26 cellular contexts compared by ENCODE assay signal in genomic region chr5:62684310-62684709, GRCh38.
"Had no signal": no experiment of that assay in that cellular context is flagged by ENCODE, and none has a peak within 500 bp of the region (broad histone marks: within the 10 kb centered on the region; RNA-seq: fewer than 3 reads in every experiment).

No MANE protein-coding gene starts in this region.

- H3K4me2 ChIP-seq: hepatocyte had no signal

- DNase-seq: dermis blood vessel endothelial cell; dorsolateral prefrontal cortex; effector CD4-positive, alpha-beta T cell; effector memory CD4-positive, alpha-beta T cell; erythroblast; foreskin keratinocyte; heart left ventricle; hypothalamus; immature natural killer cell; islet precursor cell; kidney; kidney glomerular epithelial cell; left colon; left lung; left ventricle myocardium superior; lower lobe of right lung; mesendoderm; midbrain had no signal

- FAIRE-seq: colon, endothelial cell of umbilical vein, frontal cortex, kidney had no signal

- ATAC-seq: foreskin keratinocyte, gastroesophageal sphincter, heart left ventricle, left colon, left lung, left ventricle myocardium superior, lower lobe of right lung had no signal

- H2AFZ ChIP-seq: hepatocyte had no signal

- H3K36me3 ChIP-seq: esophagus muscularis mucosa, gastroesophageal sphincter, heart left ventricle, left lung, lower lobe of right lung had no signal

- H3K27ac ChIP-seq: coronary artery, dorsolateral prefrontal cortex, epithelial cell of prostate, esophagus muscularis mucosa, foreskin keratinocyte, gastroesophageal sphincter, heart left ventricle, hepatocyte, left lung, lower lobe of right lung had no signal

- H3K79me2 ChIP-seq: hepatocyte had no signal

- H3K4me1 ChIP-seq: esophagus muscularis mucosa, foreskin keratinocyte, gastroesophageal sphincter, lower lobe of right lung had no signal

- H3K4me3 ChIP-seq: coronary artery, dorsolateral prefrontal cortex, esophagus muscularis mucosa, gastroesophageal sphincter, heart left ventricle, hepatocyte, left lung, lower lobe of right lung had no signal

- H3K27me3 ChIP-seq: dorsolateral prefrontal cortex, esophagus muscularis mucosa, foreskin keratinocyte, gastroesophageal sphincter, heart left ventricle, hepatocyte, left lung had no signal
